In the genomic region with DNA sequence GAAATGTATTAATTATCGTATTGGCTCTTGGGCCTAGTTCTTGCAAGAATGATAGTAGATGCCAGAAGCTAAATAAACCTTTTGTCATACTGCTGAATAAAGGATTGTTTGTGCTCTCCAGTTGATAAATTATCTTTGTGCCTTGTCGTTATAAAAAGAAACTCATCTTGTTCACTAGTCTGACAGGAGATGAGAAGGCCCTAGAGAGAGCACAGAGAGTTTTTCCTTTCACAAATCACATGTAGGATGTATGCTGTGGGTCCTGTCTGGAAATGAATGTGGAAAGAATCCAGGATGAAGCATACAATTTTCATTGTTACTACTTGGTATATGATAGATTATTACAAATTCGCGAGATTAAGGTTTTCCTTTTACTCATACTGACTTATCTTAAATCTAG, we compare ENCODE assay signal across 13 cellular contexts.
"Had no signal": no experiment of that assay in that cellular context is flagged by ENCODE, and none has a peak within 500 bp of the region (broad histone marks: within the 10 kb centered on the region; RNA-seq: fewer than 3 reads in every experiment).

No MANE protein-coding gene starts in this region.

- H3K9me3 ChIP-seq: mucosa of descending colon, right lobe of liver, thoracic aorta had no signal

- DNase-seq: cortex of kidney; dorsolateral prefrontal cortex; effector CD8-positive, alpha-beta T cell; kidney; left cardiac atrium; mucosa of descending colon; naive thymus-derived CD8-positive, alpha-beta T cell; right lobe of liver; stimulated activated CD4-positive, alpha-beta T cell treated with anti-CD3 and anti-CD28 coated beads, Interleukin-4, amount 100 ng/mL, for 1 hour; stimulated activated CD8-positive, alpha-beta memory T cell treated with anti-CD3 and anti-CD28 coated beads, Interleukin-4, amount 100 ng/mL, for 48 hours; trophoblast cell had no signal

- H3K27me3 ChIP-seq: dorsolateral prefrontal cortex, right lobe of liver had no signal

- H3K4me3 ChIP-seq: mucosa of descending colon, right lobe of liver, thoracic aorta had no signal

- H3K4me1 ChIP-seq: right lobe of liver had no signal

- H3K27ac ChIP-seq: right lobe of liver, thoracic aorta had no signal

- ATAC-seq: left cardiac atrium; mucosa of descending colon; naive thymus-derived CD8-positive, alpha-beta T cell; right lobe of liver; stimulated activated effector memory CD8-positive, alpha-beta T cell treated with anti-CD3 and anti-CD28 coated beads, Interleukin-12 subunit alpha, Interleukin-12 subunit beta, amount 100 ng/mL, for 72 hours had no signal

- H3K36me3 ChIP-seq: right lobe of liver, thoracic aorta had no signal
